In genomic region chr14:74425525-74426201, GRCh38 we compare ENCODE assay signal across 8 cellular contexts. TPM values are rescaled to one million over a fixed set of nuclear protein-coding genes. Genes with fewer than 3 reads are reported as not detected.
A peak's percentile ranks its signal among the peaks of the same experiment; 100 is the strongest.
DNase-seq lines count a peak whose midpoint lies in the region; ATAC-seq, FAIRE-seq and TF ChIP-seq lines count a peak whose summit lies in the region.

No MANE protein-coding gene starts in this region.

- no peak for FAIRE-seq in D721Med (lab: Jason Lieb, UNC)

- intact Hi-C loops in CD8-positive, alpha-beta T cell (cut with DNase I, micrococcal nuclease), result no loop called here

- H3K4me3 Mint-ChIP-seq in CD8-positive, alpha-beta T cell, result no peak overlapping the region

- H3K27me3 ChIP-seq in CD8-positive, alpha-beta T cell (ENCODE audit: insufficient read depth, low read length), result peaks cover 12% of the 10 kb centered on the region
- H3K27me3 ChIP-seq in iPS-20b (ENCODE audit: insufficient read depth, low read length), result peaks cover 43% of the 10 kb centered on the region

- peaks cover 2% of the 10 kb centered on the region for H3K4me1 Mint-ChIP-seq in CD8-positive, alpha-beta T cell (ENCODE audit: low read depth)

- H3K27ac Mint-ChIP-seq in CD8-positive, alpha-beta T cell, result no peak overlapping the region

- no peak overlapping the region for H3K4me3 ChIP-seq in CD8-positive, alpha-beta T cell (ENCODE audit: low read depth, low read length)
- peak overlapping the region; percentile 58; the same call in 1 of the 2 replicates for H3K4me3 ChIP-seq in iPS-20b (ENCODE audit: low read length)

- H3K9me3 ChIP-seq in CD8-positive, alpha-beta T cell (ENCODE audit: low read length), result no peaks in the 10 kb centered on the region
- no peaks in the 10 kb centered on the region for H3K9me3 ChIP-seq in iPS-20b (ENCODE audit: insufficient read depth, low read depth, low read length)

- no peak overlapping the region for H3K9ac ChIP-seq in iPS-20b (ENCODE audit: low read depth, low read length)

- no peak overlapping the region for H3K27ac ChIP-seq in CD8-positive, alpha-beta T cell (ENCODE audit: low read depth, low read length)
- no peak overlapping the region for H3K27ac ChIP-seq in iPS-20b (ENCODE audit: low read length)

- DNase-seq in CD8-positive, alpha-beta T cell, result peak in 6 of 7 experiments; percentile 37 to 74 (median 53)
- DNase-seq in activated naive CD4-positive, alpha-beta T cell treated with Interleukin-2 at 50 U/mL for 16 hours, result peak; percentile 56
- peak; percentile 14 for DNase-seq in stimulated activated CD8-positive, alpha-beta memory T cell treated with anti-CD3 and anti-CD28 coated beads, Interleukin-12 subunit alpha, Interleukin-12 subunit beta, amount 100 ng/mL, for 1 hour (ENCODE audit: low read depth)
- DNase-seq in D721Med (ENCODE audit: insufficient read length, low spot score) (no peak), NCI-H1417 treated with DMSO at 0.1 percent for 48 hours (lab: John Stamatoyannopoulos, UW) (no peak)

- POLR2A ChIA-PET in CD8-positive, alpha-beta T cell (lab: Charles Lee), result interaction anchor here (1.0 kb wide), 1 partner anchor 24 kb away, joined by 3 read pairs; no protein-coding TSS in a partner anchor

- CTCF ChIA-PET in CD8-positive, alpha-beta T cell (lab: Charles Lee), result no interaction called here

- no peaks in the 10 kb centered on the region for H3K36me3 ChIP-seq in CD8-positive, alpha-beta T cell (ENCODE audit: insufficient read depth, low read length)
- H3K36me3 ChIP-seq in iPS-20b (ENCODE audit: insufficient read depth, low read depth, low read length), result no peaks in the 10 kb centered on the region

- TF ChIP-seq CTCF in CD8-positive, alpha-beta T cell (IDR thresholded peaks at IDR 0.05), result no peak
- TF ChIP-seq CTCF in D721Med (IDR thresholded peaks at IDR 0.05; ENCODE audit: insufficient read depth, missing control alignments), result no peak

- ATAC-seq in CD8-positive, alpha-beta T cell, result peak; percentile 89
- ATAC-seq in HG02981 (IDR thresholded peaks at IDR 0.05; ENCODE audit: unreplicated experiment), result no peak

- H3K9me3 Mint-ChIP-seq in CD8-positive, alpha-beta T cell, result no peaks in the 10 kb centered on the region

- H3K36me3 Mint-ChIP-seq in CD8-positive, alpha-beta T cell, result no peaks in the 10 kb centered on the region

- H3K4me1 ChIP-seq in CD8-positive, alpha-beta T cell (ENCODE audit: insufficient read depth, low read length), result peaks cover 5% of the 10 kb centered on the region
- peaks cover 26% of the 10 kb centered on the region for H3K4me1 ChIP-seq in iPS-20b (ENCODE audit: insufficient read depth, low read length)

- H3K27me3 Mint-ChIP-seq in CD8-positive, alpha-beta T cell (ENCODE audit: low read depth), result peaks cover 55% of the 10 kb centered on the region

TF ChIP-seq in PFSK-1, 5 proteins besides CTCF, POLR2A, EP300 and RAD21:
- TF ChIP-seq FOXP2 (optimal IDR thresholded peaks at IDR 0.05; ENCODE audit: borderline replicate concordance, extremely low read depth, extremely low read length, insufficient read depth), result no peak
- peak; percentile 86 to 91 for TF ChIP-seq REST (IDR thresholded peaks at IDR 0.05; ENCODE audit: insufficient read depth in 1 of 2, low read depth in 2 of 2, low read length in 2 of 2)

RNA-seq across cellular contexts. Expression of gene SYNDIG1L, which starts 0.3 kb away (rescaled TPM):
- not detected for total RNA-seq in CD8-positive, alpha-beta T cell
- not detected for polyA plus RNA-seq in PFSK-1 (2012; ENCODE audit: insufficient read length, low read depth)

Comparison
In these comparisons a context has a peak if more than half of its experiments do, and no peak if none do; other contexts are left out.
1. DNase-seq: peak in CD8-positive, alpha-beta T cell (6 of 7), activated naive CD4-positive, alpha-beta T cell treated with Interleukin-2 at 50 U/mL for 16 hours (single experiment) and stimulated activated CD8-positive, alpha-beta memory T cell treated with anti-CD3 and anti-CD28 coated beads, Interleukin-12 subunit alpha, Interleukin-12 subunit beta, amount 100 ng/mL, for 1 hour (single experiment); none in D721Med (single experiment) and NCI-H1417 treated with DMSO at 0.1 percent for 48 hours (single experiment).